Comparison of ENCODE assay signal across 25 cellular contexts in the genomic region with DNA sequence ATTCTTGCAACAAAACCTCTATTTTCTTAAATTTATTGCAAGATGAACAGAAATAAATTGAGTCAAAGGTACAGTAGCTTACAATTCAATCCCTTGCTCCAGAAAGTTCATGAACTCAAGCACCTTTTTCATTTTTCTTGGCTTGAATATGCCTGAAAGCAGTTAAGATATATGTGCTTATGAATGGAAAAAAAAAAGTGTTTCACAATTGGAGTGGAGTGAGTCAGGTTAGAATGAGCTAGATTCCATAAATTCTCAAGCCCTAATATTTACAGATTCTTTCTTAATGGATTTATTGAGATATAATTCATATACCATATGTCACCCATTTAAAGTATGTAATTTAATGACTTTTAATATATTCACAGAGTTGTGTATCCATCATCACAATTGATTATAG. TPM values are rescaled to one million over a fixed set of nuclear protein-coding genes. Genes with fewer than 3 reads are reported as not detected.
A peak's percentile ranks its signal among the peaks of the same experiment; 100 is the strongest.
DNase-seq lines count a peak whose midpoint lies in the region; ATAC-seq, FAIRE-seq and TF ChIP-seq lines count a peak whose summit lies in the region.
"Had no signal": no experiment of that assay in that cellular context is flagged by ENCODE, and none has a peak within 500 bp of the region (broad histone marks: within the 10 kb centered on the region; RNA-seq: fewer than 3 reads in every experiment).

No MANE protein-coding gene starts in this region.

- H3K4me1 ChIP-seq in breast epithelium (no peaks in the 10 kb centered on the region), RWPE2 (ENCODE audit: insufficient read depth, poor library complexity, severe bottlenecking) (peaks cover 63% of the 10 kb centered on the region)
- H3K4me1 ChIP-seq: HAP-1 had no signal

- H3K9me3 ChIP-seq in breast epithelium, result no peaks in the 10 kb centered on the region
- no peaks in the 10 kb centered on the region for H3K9me3 ChIP-seq in RWPE2 (ENCODE audit: severe bottlenecking)
- H3K9me3 ChIP-seq: colonic mucosa, HAP-1, tibial nerve had no signal

- H3K9me3 Mint-ChIP-seq in MCF 10A (ENCODE audit: unreplicated experiment), result no peaks in the 10 kb centered on the region
- H3K9me3 Mint-ChIP-seq: activated B cell treated with CpG ODN at 0.5 μM for 24 hours had no signal

- no peak for TF ChIP-seq POLR2A in breast epithelium (IDR thresholded peaks at IDR 0.05)

- ATAC-seq in RWPE2 (ENCODE audit: low read depth) (peak; percentile 40), HG03196 (IDR thresholded peaks at IDR 0.05; ENCODE audit: unreplicated experiment) (no peak)
- ATAC-seq: esophagus mucosa, left cardiac atrium had no signal

- POLR2A ChIA-PET in MCF 10A (lab: Yijun Ruan, JAX), result interaction anchor here (0.6 to 18.0 kb wide), 22 partner anchors 9 to 283 kb away, joined by 3 to 227 read pairs (median 4); a partner anchor contains a TSS

- H3K27ac Mint-ChIP-seq in MCF 10A (ENCODE audit: low read depth, unreplicated experiment), result peak overlapping the region; percentile 66
- H3K27ac Mint-ChIP-seq: activated B cell treated with CpG ODN at 0.5 μM for 24 hours, brain had no signal

- H3K4me1 Mint-ChIP-seq in MCF 10A (ENCODE audit: insufficient read depth, unreplicated experiment), result peaks cover 54% of the 10 kb centered on the region

- CTCF ChIA-PET in MCF 10A (lab: Yijun Ruan, JAX), result interaction anchor here (1.1 to 1.4 kb wide), 3 partner anchors 13 to 32 kb away, joined by 3 to 4 read pairs (median 3); no protein-coding TSS in a partner anchor

- H3K27me3 Mint-ChIP-seq in MCF 10A (ENCODE audit: insufficient read depth, unreplicated experiment), result no peaks in the 10 kb centered on the region
- H3K27me3 Mint-ChIP-seq: activated B cell treated with CpG ODN at 0.5 μM for 24 hours, brain had no signal

- H3K4me3 Mint-ChIP-seq in MCF 10A (ENCODE audit: unreplicated experiment), result no peak overlapping the region
- H3K4me3 Mint-ChIP-seq: activated B cell treated with CpG ODN at 0.5 μM for 24 hours, brain had no signal

- DNase-seq in MCF 10A (ENCODE audit: unreplicated experiment) (peak; percentile 59), breast epithelium (ENCODE audit: low spot score in 2 of 2) (no peak), RWPE2 (ENCODE audit: low spot score) (no peak), fibroblast of mammary gland (ENCODE audit: low read depth) (peak; percentile 29), NCI-H345 (lab: John Stamatoyannopoulos, UW) (no peak), urothelium cell line (ENCODE audit: low spot score) (no peak)
- DNase-seq in activated CD4-positive, CD25-positive, alpha-beta regulatory T cell (lab: John Stamatoyannopoulos, UW), result no peak
- DNase-seq: activated B cell treated with CpG ODN at 0.5 μM for 24 hours; activated CD4-positive, alpha-beta T cell treated with anti-CD3 and anti-CD28 coated beads, Interleukin-2, amount 50 U/mL, for 48 hours; activated CD8-positive, alpha-beta memory T cell treated with anti-CD3 and anti-CD28 coated beads, Interleukin-2, amount 50 U/mL, for 48 hours; colonic mucosa; DND-41; effector memory CD4-positive, alpha-beta T cell; glutamatergic neuron; left cardiac atrium; NCI-H1694; NCI-H82; OCI-M1; Right ventricle myocardium superior; SW 1271 had no signal

- FAIRE-seq in urothelium cell line (lab: Jason Lieb, UNC), result no peak

- intact Hi-C loops in MCF 10A (cut with micrococcal nuclease), result no loop called here
- intact Hi-C loops in breast epithelium (cut with DNase I; ENCODE audit: low total_unique reads), result no loop called here

- TF ChIP-seq CTCF in MCF 10A (IDR thresholded peaks at IDR 0.05; ENCODE audit: unreplicated experiment) (no peak), breast epithelium (IDR thresholded peaks at IDR 0.05) (no peak), RWPE2 (IDR thresholded peaks at IDR 0.05; ENCODE audit: poor library complexity, severe bottlenecking) (no peak), fibroblast of mammary gland (conservative IDR thresholded peaks at IDR 0.05; ENCODE audit: control insufficient read depth, insufficient read depth, low read depth, low read length) (no peak)

- no TSS peak for BruUV-seq in MCF 10A (replicated peaks; lab: Mats Ljungman, UMichigan)

- H3K27ac ChIP-seq in breast epithelium (no peak overlapping the region), RWPE2 (ENCODE audit: poor library complexity, severe bottlenecking) (peak overlapping the region; percentile 86)
- H3K27ac ChIP-seq: colonic mucosa, tibial nerve had no signal

- H3K36me3 ChIP-seq in breast epithelium, result no peaks in the 10 kb centered on the region
- no peaks in the 10 kb centered on the region for H3K36me3 ChIP-seq in RWPE2 (ENCODE audit: low read depth)
- H3K36me3 ChIP-seq: colonic mucosa, HAP-1, tibial nerve had no signal

- H3K27me3 ChIP-seq in breast epithelium, result no peaks in the 10 kb centered on the region
- no peaks in the 10 kb centered on the region for H3K27me3 ChIP-seq in RWPE2 (ENCODE audit: insufficient read depth, poor library complexity, severe bottlenecking)
- H3K27me3 ChIP-seq: colonic mucosa, tibial nerve had no signal

- peaks cover 7% of the 10 kb centered on the region for H3K36me3 Mint-ChIP-seq in MCF 10A (ENCODE audit: insufficient read depth, unreplicated experiment)
- H3K36me3 Mint-ChIP-seq: brain had no signal

- H3K4me3 ChIP-seq in breast epithelium (no peak overlapping the region), RWPE2 (ENCODE audit: severe bottlenecking) (no peak overlapping the region), fibroblast of mammary gland (ENCODE audit: control insufficient read depth, low read depth, low read length) (no peak overlapping the region)
- H3K4me3 ChIP-seq: colonic mucosa, HAP-1, tibial nerve had no signal

RNA-seq across cellular contexts. Expression of a gene that starts 39.6 kb away (rescaled TPM):
- 34.2 and 46.0 TPM in 2 replicates for total RNA-seq in MCF 10A (2022)
- 1 to 10 TPM; 4.5 to 6.6 (median 5.2) TPM for total RNA-seq in breast epithelium

Comparison
In these comparisons a context has a peak if more than half of its experiments do, and no peak if none do; other contexts are left out.
1. DNase-seq: peak in MCF 10A (single experiment) and fibroblast of mammary gland (single experiment); none in breast epithelium (0 of 2), RWPE2 (single experiment), activated CD4-positive, CD25-positive, alpha-beta regulatory T cell (0 of 4), NCI-H345 (single experiment) and urothelium cell line (single experiment).